In the genomic region with DNA sequence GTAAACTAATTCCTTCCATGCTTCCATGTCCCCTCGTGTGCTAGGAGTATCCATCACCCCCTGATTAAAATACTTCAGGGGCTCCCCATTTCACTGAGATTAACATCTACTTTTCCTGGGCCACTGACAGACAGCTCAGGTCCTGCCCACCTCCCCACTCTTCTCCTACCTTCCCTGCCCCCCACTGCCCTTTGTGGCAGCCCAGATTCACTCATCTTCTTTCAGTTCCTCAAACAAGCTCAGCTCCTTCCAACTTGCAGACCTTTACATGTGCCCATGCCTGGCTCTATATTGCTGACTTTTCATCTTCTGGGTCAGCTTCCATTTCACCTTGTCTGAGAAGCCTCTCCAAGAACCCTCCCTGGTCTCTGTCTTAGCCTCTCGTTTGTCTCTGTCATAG, we compare ENCODE assay signal across 11 cellular contexts. TPM values are rescaled to one million over a fixed set of nuclear protein-coding genes. Genes with fewer than 3 reads are reported as not detected.
DNase-seq lines count a peak whose midpoint lies in the region; ATAC-seq and TF ChIP-seq lines count a peak whose summit lies in the region.
"Had no signal": no experiment of that assay in that cellular context is flagged by ENCODE, and none has a peak within 500 bp of the region (broad histone marks: within the 10 kb centered on the region; RNA-seq: fewer than 3 reads in every experiment).

No MANE protein-coding gene starts in this region.

- no peaks in the 10 kb centered on the region for H3K79me2 ChIP-seq in hepatocyte

- H3K9me2 ChIP-seq in hepatocyte (replicated peaks; ENCODE audit: insufficient read depth), result no peaks in the 10 kb centered on the region

- ATAC-seq in GM18907 (IDR thresholded peaks at IDR 0.05; ENCODE audit: unreplicated experiment) (peak; percentile 95), HG03442 (IDR thresholded peaks at IDR 0.05; ENCODE audit: unreplicated experiment) (peak; percentile 94), left lung (peak; percentile 41)
- no peak for ATAC-seq in activated naive CD8-positive, alpha-beta T cell treated with anti-CD3 and anti-CD28 coated beads, Interleukin-2, amount 50 U/mL, for 24 hours

- no peak overlapping the region for H3K4me2 ChIP-seq in hepatocyte

- 87% methylated on average over 2 of the region's 2 CpGs for WGBS in hepatocyte (ENCODE audit: low lambda C conversion rate, missing lambda C conversion rate)

- H3K27ac ChIP-seq in HEK293 (ENCODE audit: extremely low read depth, low read depth, low read length) (no peak overlapping the region), left lung (no peak overlapping the region), A673 (ENCODE audit: low read depth, low read length, poor library complexity, severe bottlenecking) (no peak overlapping the region), hepatocyte (no peak overlapping the region)

- intact Hi-C loops in left lung (cut with DNase I), result no loop called here
- intact Hi-C loops in activated CD4-positive, alpha-beta memory T cell treated with anti-CD3 and anti-CD28 coated beads for 36 hours (cut with micrococcal nuclease), result no loop called here
- intact Hi-C loops in A673 (cut with micrococcal nuclease; ENCODE audit: unreplicated experiment), result no loop called here

- no peak overlapping the region for H3K4me3 Mint-ChIP-seq in activated CD4-positive, alpha-beta memory T cell treated with anti-CD3 and anti-CD28 coated beads for 36 hours
- no peak overlapping the region for H3K4me3 Mint-ChIP-seq in activated naive CD8-positive, alpha-beta T cell treated with anti-CD3 and anti-CD28 coated beads, Interleukin-2, amount 50 U/mL, for 24 hours
- H3K4me3 Mint-ChIP-seq: activated naive CD4-positive, alpha-beta T cell treated with anti-CD3 and anti-CD28 coated beads, Interleukin-2, amount 50 U/mL, for 24 hours had no signal

- H3K36me3 ChIP-seq in HEK293 (ENCODE audit: control insufficient read depth in 2 of 2, insufficient read depth in 1 of 2, low read length in 2 of 2) (no peaks in the 10 kb centered on the region), left lung (no peaks in the 10 kb centered on the region), A673 (ENCODE audit: insufficient read depth, low read length, poor library complexity, severe bottlenecking) (no peaks in the 10 kb centered on the region), hepatocyte (replicated peaks; ENCODE audit: insufficient read depth, low read depth) (no peaks in the 10 kb centered on the region)

- peak in 1 of 2 donors; percentile 28 for DNase-seq in left lung
- no peak for DNase-seq in activated CD4-positive, alpha-beta memory T cell treated with anti-CD3 and anti-CD28 coated beads for 36 hours
- DNase-seq in A673 (ENCODE audit: low spot score), result no peak
- DNase-seq in activated naive CD8-positive, alpha-beta T cell treated with anti-CD3 and anti-CD28 coated beads, Interleukin-2, amount 50 U/mL, for 24 hours, result no peak
- no peak for DNase-seq in hepatocyte (ENCODE audit: low spot score)
- DNase-seq: DMS53, T1000 had no signal

- no peaks in the 10 kb centered on the region for H4K20me1 ChIP-seq in hepatocyte (ENCODE audit: insufficient read depth, poor library complexity, severe bottlenecking)

- BruUV-seq in A673 (replicated peaks; lab: Mats Ljungman, UMichigan), result no TSS peak

- H3K4me1 ChIP-seq in HEK293 (ENCODE audit: control insufficient read depth, insufficient read depth, low read length) (no peaks in the 10 kb centered on the region), left lung (no peaks in the 10 kb centered on the region), A673 (ENCODE audit: insufficient read depth, low read length, poor library complexity, severe bottlenecking) (no peaks in the 10 kb centered on the region), hepatocyte (ENCODE audit: insufficient read depth) (no peaks in the 10 kb centered on the region)

- no peak overlapping the region for H3K27ac Mint-ChIP-seq in activated CD4-positive, alpha-beta memory T cell treated with anti-CD3 and anti-CD28 coated beads for 36 hours
- no peak overlapping the region for H3K27ac Mint-ChIP-seq in activated naive CD8-positive, alpha-beta T cell treated with anti-CD3 and anti-CD28 coated beads, Interleukin-2, amount 50 U/mL, for 24 hours
- H3K27ac Mint-ChIP-seq: activated naive CD4-positive, alpha-beta T cell treated with anti-CD3 and anti-CD28 coated beads, Interleukin-2, amount 50 U/mL, for 24 hours had no signal

- no peaks in the 10 kb centered on the region for H3K27me3 ChIP-seq in left lung
- H3K27me3 ChIP-seq in A673 (replicated peaks; ENCODE audit: insufficient read depth, low read depth, low read length, poor library complexity), result no peaks in the 10 kb centered on the region
- no peaks in the 10 kb centered on the region for H3K27me3 ChIP-seq in hepatocyte

- peaks cover under 1% of the 10 kb centered on the region for H3K36me3 Mint-ChIP-seq in activated CD4-positive, alpha-beta memory T cell treated with anti-CD3 and anti-CD28 coated beads for 36 hours
- no peaks in the 10 kb centered on the region for H3K36me3 Mint-ChIP-seq in activated naive CD8-positive, alpha-beta T cell treated with anti-CD3 and anti-CD28 coated beads, Interleukin-2, amount 50 U/mL, for 24 hours (ENCODE audit: low read depth)
- H3K36me3 Mint-ChIP-seq: activated naive CD4-positive, alpha-beta T cell treated with anti-CD3 and anti-CD28 coated beads, Interleukin-2, amount 50 U/mL, for 24 hours had no signal

- POLR2A ChIA-PET in HEK293 (lab: Yijun Ruan, JAX) (no interaction called here), A673 (lab: Charles Lee; ENCODE audit: low non-redundant PET) (no interaction called here)
- POLR2A ChIA-PET in activated CD4-positive, alpha-beta memory T cell treated with anti-CD3 and anti-CD28 coated beads for 36 hours (lab: Charles Lee), result no interaction called here

- CTCF ChIA-PET in HEK293 (lab: Yijun Ruan, JAX) (interaction anchor here (0.6 to 4.0 kb wide), 3 partner anchors 12 to 1656 kb away, joined by 3 to 19 read pairs (median 3); partner anchors contain the start of gene RUFY4), A673 (lab: Charles Lee) (no interaction called here)
- CTCF ChIA-PET in activated CD4-positive, alpha-beta memory T cell treated with anti-CD3 and anti-CD28 coated beads for 36 hours (lab: Charles Lee), result interaction anchor here (1.4 kb wide), 1 partner anchor 12 kb away, joined by 6 read pairs; the partner anchor contains the start of gene RUFY4

- H3K4me1 Mint-ChIP-seq in activated CD4-positive, alpha-beta memory T cell treated with anti-CD3 and anti-CD28 coated beads for 36 hours (ENCODE audit: low read depth), result no peaks in the 10 kb centered on the region
- no peaks in the 10 kb centered on the region for H3K4me1 Mint-ChIP-seq in activated naive CD8-positive, alpha-beta T cell treated with anti-CD3 and anti-CD28 coated beads, Interleukin-2, amount 50 U/mL, for 24 hours
- H3K4me1 Mint-ChIP-seq: activated naive CD4-positive, alpha-beta T cell treated with anti-CD3 and anti-CD28 coated beads, Interleukin-2, amount 50 U/mL, for 24 hours had no signal

- no peak overlapping the region for H3K4me3 ChIP-seq in HEK293 (ENCODE audit: low read depth, low read length)
- no peak overlapping the region for H3K4me3 ChIP-seq in left lung
- no peak overlapping the region for H3K4me3 ChIP-seq in A673 (ENCODE audit: low read depth, low read length, poor library complexity, severe bottlenecking)
- no peak overlapping the region for H3K4me3 ChIP-seq in hepatocyte

- no peak overlapping the region for H2AFZ ChIP-seq in hepatocyte

- H3K9me3 ChIP-seq in HEK293 (ENCODE audit: control insufficient read depth, insufficient read depth, low read depth, low read length), result no peaks in the 10 kb centered on the region
- H3K9me3 ChIP-seq in left lung, result peaks cover 0 to 5% of the 10 kb centered on the region in 2 donors
- H3K9me3 ChIP-seq in A673 (ENCODE audit: low read depth, low read length, poor library complexity, severe bottlenecking), result no peaks in the 10 kb centered on the region
- H3K9me3 ChIP-seq in hepatocyte (ENCODE audit: low read depth), result no peaks in the 10 kb centered on the region

- no peaks in the 10 kb centered on the region for H3K27me3 Mint-ChIP-seq in activated CD4-positive, alpha-beta memory T cell treated with anti-CD3 and anti-CD28 coated beads for 36 hours
- peaks cover 2% of the 10 kb centered on the region for H3K27me3 Mint-ChIP-seq in activated naive CD8-positive, alpha-beta T cell treated with anti-CD3 and anti-CD28 coated beads, Interleukin-2, amount 50 U/mL, for 24 hours
- H3K27me3 Mint-ChIP-seq: activated naive CD4-positive, alpha-beta T cell treated with anti-CD3 and anti-CD28 coated beads, Interleukin-2, amount 50 U/mL, for 24 hours had no signal

- no peak for TF ChIP-seq CTCF in HEK293 (tag by site-specific recombination; IDR thresholded peaks at IDR 0.05)
- no peak for TF ChIP-seq CTCF in left lung (IDR thresholded peaks at IDR 0.05)
- no peak for TF ChIP-seq CTCF in A673 (conservative IDR thresholded peaks at IDR 0.05; ENCODE audit: low read depth, low read length)
- no peak for TF ChIP-seq CTCF in hepatocyte (IDR thresholded peaks at IDR 0.05; ENCODE audit: poor library complexity)

- H3K9me3 Mint-ChIP-seq in activated CD4-positive, alpha-beta memory T cell treated with anti-CD3 and anti-CD28 coated beads for 36 hours, result peaks cover 3% of the 10 kb centered on the region
- H3K9me3 Mint-ChIP-seq in activated naive CD8-positive, alpha-beta T cell treated with anti-CD3 and anti-CD28 coated beads, Interleukin-2, amount 50 U/mL, for 24 hours, result peaks cover 4% of the 10 kb centered on the region

TF ChIP-seq in HEK293, 187 proteins besides CTCF, POLR2A, EP300 and RAD21:
- TF ChIP-seq ZNF239 (tag by site-specific recombination; IDR thresholded peaks at IDR 0.05), result 0 out of 2 replicates have a peak, but pooled peaks have one; percentile 37
- no peak for TF ChIP-seq ZNF133 (tag by site-specific recombination; IDR thresholded peaks at IDR 0.05)
- TF ChIP-seq ZNF600 (tag by site-specific recombination; IDR thresholded peaks at IDR 0.05), result no peak
- TF ChIP-seq ZNF140 (tag by site-specific recombination; IDR thresholded peaks at IDR 0.05), result no peak

RNA-seq across cellular contexts. Expression of gene RUFY4, which starts 12.0 kb away (rescaled TPM):
- under 1 TPM in 1 of 2 donors, not detected in 1; 0.42 TPM for total RNA-seq in left lung
- total RNA-seq in activated CD4-positive, alpha-beta memory T cell treated with anti-CD3 and anti-CD28 coated beads for 36 hours, result 1 to 10 TPM in 1 of 2 experiments, under 1 TPM in 1; 0.93 to 1.8 TPM
- total RNA-seq in A673 (2021), result 0.26 and 1.3 TPM in 2 replicates
- total RNA-seq in hepatocyte, result 0.10 and 0.44 TPM in 2 replicates
- polyA plus RNA-seq in hepatocyte, result 1.5 TPM in 1 of 2 replicates, not detected in the other

RNA-seq across cellular contexts. Expression of gene CXCR2, which starts 44.8 kb away (rescaled TPM):
- total RNA-seq in left lung, result 10 to 100 TPM in 1 of 2 donors, 1 to 10 TPM in 1; 3.1 to 22.0 TPM
- not detected for total RNA-seq in activated CD4-positive, alpha-beta memory T cell treated with anti-CD3 and anti-CD28 coated beads for 36 hours
- total RNA-seq in A673 (2021), result not detected in 2 replicates
- 0.07 TPM in 1 of 2 replicates, not detected in the other for total RNA-seq in hepatocyte
- polyA plus RNA-seq in hepatocyte, result 0.09 and 0.56 TPM in 2 replicates
